ENCODE assay signal across 1 cellular context in genomic region chr6:4336778-4337442, GRCh38.
TF ChIP-seq lines count a peak whose summit lies in the region.

No MANE protein-coding gene starts in this region.

TF ChIP-seq in SK-N-SH, 30 proteins besides CTCF, POLR2A, EP300 and RAD21 (continued from another document):
- TF ChIP-seq REST (IDR thresholded peaks at IDR 0.05; ENCODE audit: low read depth, low read length) (no peak), POLR2AphosphoS5 (IDR thresholded peaks at IDR 0.05; ENCODE audit: low read depth, low read length) (no peak), ZBTB33 (IDR thresholded peaks at IDR 0.05; ENCODE audit: borderline replicate concordance, low read depth) (no peak)
